Comparison of ENCODE assay signal across 8 cellular contexts in the genomic region with DNA sequence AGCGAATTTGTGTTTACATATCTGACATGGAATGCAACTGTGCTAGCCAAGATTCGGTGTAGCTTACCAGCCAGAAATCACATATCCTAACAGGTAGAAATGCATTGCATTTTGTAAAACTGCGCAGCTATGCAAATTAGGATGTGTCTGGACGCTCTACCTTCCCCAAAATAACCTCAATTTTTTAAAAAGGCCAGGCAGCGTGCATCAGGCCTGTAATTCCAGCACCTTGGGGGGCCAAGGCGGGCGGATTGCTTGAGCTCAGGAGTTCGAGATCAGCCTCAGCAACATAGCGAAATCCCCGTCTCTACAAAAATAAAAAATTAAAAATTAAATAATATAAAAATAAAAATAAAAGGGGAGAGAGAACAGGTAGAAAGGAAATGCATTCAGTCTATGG.
DNase-seq lines count a peak whose midpoint lies in the region; ATAC-seq and TF ChIP-seq lines count a peak whose summit lies in the region.

No MANE protein-coding gene starts in this region.

- H3K27ac ChIP-seq in 22Rv1 (peak overlapping the region; percentile 95), HUES64 (ENCODE audit: low read depth, low read length) (peak overlapping the region; percentile 90; the same call in 1 of the 2 replicates)

- no peak overlapping the region for H3K27ac Mint-ChIP-seq in central memory CD8-positive, alpha-beta T cell (ENCODE audit: low read depth)

- peaks cover 16% of the 10 kb centered on the region for H3K4me1 Mint-ChIP-seq in central memory CD8-positive, alpha-beta T cell

- ATAC-seq in central memory CD8-positive, alpha-beta T cell (replicated peaks; ENCODE audit: extremely low read depth, poor library complexity, severe bottlenecking), result no peak
- ATAC-seq in GM18505 (IDR thresholded peaks at IDR 0.05; ENCODE audit: unreplicated experiment) (no peak), HG03196 (IDR thresholded peaks at IDR 0.05; ENCODE audit: unreplicated experiment) (no peak)

- peak overlapping the region; percentile 92 for H3K4me3 Mint-ChIP-seq in central memory CD8-positive, alpha-beta T cell

- no peaks in the 10 kb centered on the region for H3K27me3 Mint-ChIP-seq in central memory CD8-positive, alpha-beta T cell

- TF ChIP-seq CTCF in 22Rv1 (IDR thresholded peaks at IDR 0.05), result no peak

- H3K4me3 ChIP-seq in HUES64 (ENCODE audit: low read length) (peak overlapping the region; percentile 98), mononuclear cell (ENCODE audit: low read length) (peak overlapping the region; percentile 81)

- H3K36me3 Mint-ChIP-seq in central memory CD8-positive, alpha-beta T cell (ENCODE audit: insufficient read depth), result peaks cover 23% of the 10 kb centered on the region

- H3K9me3 ChIP-seq in HUES64 (ENCODE audit: insufficient read depth, low read depth, low read length) (no peaks in the 10 kb centered on the region), mononuclear cell (ENCODE audit: low read depth, low read length) (no peaks in the 10 kb centered on the region)

- WGBS in HUES64, result 65% methylated on average over 8 of the region's 10 CpGs

- no peak for DNase-seq in central memory CD8-positive, alpha-beta T cell (ENCODE audit: low spot score in 2 of 2)
- DNase-seq in central memory CD4-positive, alpha-beta T cell, result no peak
- no peak for DNase-seq in HCEC 1CT

- H3K36me3 ChIP-seq in HUES64 (ENCODE audit: insufficient read depth, low read length), result peaks cover 23% of the 10 kb centered on the region

- no peaks in the 10 kb centered on the region for H3K9me3 Mint-ChIP-seq in central memory CD8-positive, alpha-beta T cell

- H3K4me1 ChIP-seq in HUES64 (ENCODE audit: insufficient read depth, low read length) (no peaks in the 10 kb centered on the region), mononuclear cell (ENCODE audit: insufficient read depth, low read length) (peaks cover 27% of the 10 kb centered on the region)

- TF ChIP-seq POLR2A in GM18505 (IDR thresholded peaks at IDR 0.05; ENCODE audit: borderline replicate concordance, extremely low read depth, insufficient read depth, insufficient read length), result no peak

- H3K27me3 ChIP-seq in HUES64 (ENCODE audit: insufficient read depth, low read length), result no peaks in the 10 kb centered on the region
- H3K27me3 ChIP-seq in mononuclear cell (ENCODE audit: insufficient read depth, low read length), result no peaks in the 10 kb centered on the region

- H3K9ac ChIP-seq in HUES64 (ENCODE audit: low read depth, low read length), result peak overlapping the region; percentile 88
